11 cellular contexts compared by ENCODE assay signal in genomic region chr15:54456413-54456812, GRCh38.
"Had no signal": no experiment of that assay in that cellular context is flagged by ENCODE, and none has a peak within 500 bp of the region (broad histone marks: within the 10 kb centered on the region; RNA-seq: fewer than 3 reads in every experiment).

No MANE protein-coding gene starts in this region.

- H3K4me3 ChIP-seq: GM23248, GM23338, HAP-1 had no signal

- H3K27ac ChIP-seq: GM23248 had no signal

- H3K4me1 ChIP-seq: HAP-1 had no signal

- ATAC-seq: GM23338, HCT116 had no signal

- DNase-seq: GM23248, GOT3, H7, H9, HCEC 1CT, HFFc6 had no signal

- FAIRE-seq: H1, H54 had no signal

- H3K9me3 ChIP-seq: HAP-1 had no signal

- H3K4me2 ChIP-seq: GM23338 had no signal

- H3K36me3 ChIP-seq: HAP-1 had no signal
